Comparison of ENCODE assay signal across 13 cellular contexts in genomic region chr21:44850208-44850800, GRCh38.
"Had no signal": no experiment of that assay in that cellular context is flagged by ENCODE, and none has a peak within 500 bp of the region (broad histone marks: within the 10 kb centered on the region; RNA-seq: fewer than 3 reads in every experiment).

No MANE protein-coding gene starts in this region.

- H3K4me3 Mint-ChIP-seq: activated T-helper 1 cell treated with anti-CD3 and anti-CD28 coated beads, Interleukin-12 subunit alpha, Interleukin-12 subunit beta, Interleukin-2, Interleukin-4 antibody, amounts not matched to agents 30 ng/mL and 10 ng/mL and 1 ng/mL, durations not matched to agents 14 hours and 24 hours and 36 hours; nephron; T-helper 17 cell; WTC11 had no signal

- DNase-seq: activated CD4-positive, alpha-beta T cell treated with anti-CD3 and anti-CD28 coated beads for 48 hours; foreskin melanocyte; stimulated activated CD4-positive, alpha-beta T cell treated with anti-CD3 and anti-CD28 coated beads, Interleukin-12 subunit alpha, Interleukin-12 subunit beta, amount 100 ng/mL, for 4 hours; stimulated activated CD4-positive, alpha-beta T cell treated with anti-CD3 and anti-CD28 coated beads, Interleukin-2, amount 100 ng/mL, for 24 hours; stomach; T-helper 17 cell had no signal

- H3K27ac ChIP-seq: ascending aorta, breast epithelium, epithelial cell of prostate, stomach, thoracic aorta had no signal

- H3K4me3 ChIP-seq: ascending aorta, breast epithelium, stomach, thoracic aorta had no signal

- H3K9me3 ChIP-seq: ascending aorta, breast epithelium, stomach, thoracic aorta had no signal

- H3K27ac Mint-ChIP-seq: T-helper 17 cell, WTC11 had no signal

- H3K27me3 Mint-ChIP-seq: T-helper 17 cell had no signal

- H3K9me3 Mint-ChIP-seq: activated T-helper 1 cell treated with anti-CD3 and anti-CD28 coated beads, Interleukin-12 subunit alpha, Interleukin-12 subunit beta, Interleukin-2, Interleukin-4 antibody, amounts not matched to agents 30 ng/mL and 10 ng/mL and 1 ng/mL, durations not matched to agents 14 hours and 24 hours and 36 hours; nephron; WTC11 had no signal

- ATAC-seq: T-helper 17 cell, WTC11 had no signal

- H3K27me3 ChIP-seq: ascending aorta, breast epithelium had no signal
